ENCODE assay signal across 16 cellular contexts in the genomic region with DNA sequence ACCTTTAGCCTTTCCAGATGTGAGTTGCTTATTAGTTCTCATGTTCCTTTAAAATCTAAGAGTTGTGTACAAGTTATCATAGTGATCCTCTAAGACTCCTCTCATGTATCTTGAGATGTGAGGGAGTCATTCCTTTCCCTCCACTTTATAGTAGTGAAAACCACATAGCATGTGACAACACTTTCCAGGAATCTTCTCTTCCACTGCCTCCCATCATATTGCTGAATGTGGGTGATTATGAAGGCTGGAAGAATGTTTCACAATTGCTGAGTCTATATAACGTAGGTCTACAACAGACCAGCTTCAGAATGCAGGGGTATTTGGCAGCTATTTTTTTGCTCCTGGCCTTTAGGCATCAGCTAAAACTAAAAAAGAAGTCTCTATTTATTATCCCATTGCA. TPM values are rescaled to one million over a fixed set of nuclear protein-coding genes. Genes with fewer than 3 reads are reported as not detected.
DNase-seq lines count a peak whose midpoint lies in the region; ATAC-seq and TF ChIP-seq lines count a peak whose summit lies in the region.
"Had no signal": no experiment of that assay in that cellular context is flagged by ENCODE, and none has a peak within 500 bp of the region (broad histone marks: within the 10 kb centered on the region; RNA-seq: fewer than 3 reads in every experiment).

No MANE protein-coding gene starts in this region.

- POLR2A ChIA-PET in BJ (lab: Charles Lee): no interaction called here

- peak; percentile 90 for DNase-seq in BJ (ENCODE audit: low read depth)
- DNase-seq in LoVo (ENCODE audit: low spot score): peak; percentile 12
- DNase-seq in cardiac fibroblast (ENCODE audit: low read depth in 2 of 2): peak; percentile 50 to 70
- DNase-seq in kidney tubule cell (ENCODE audit: low spot score): peak; percentile 70
- no peak for DNase-seq in stimulated activated CD4-positive, alpha-beta T cell treated with anti-CD3 and anti-CD28 coated beads, Interleukin-15, amount 100 ng/mL, for 24 hours
- no peak for DNase-seq in GF-D8 (lab: John Stamatoyannopoulos, UW)
- DNase-seq in NCI-H345 (lab: John Stamatoyannopoulos, UW): no peak
- DNase-seq: effector memory CD4-positive, alpha-beta T cell; heart left ventricle; left colon; NCI-H1436 treated with DMSO at 0.1 percent for 48 hours; T-helper 9 cell; tibial artery had no signal

- TF ChIP-seq CTCF in BJ (IDR thresholded peaks at IDR 0.05; ENCODE audit: insufficient read depth, low read depth, low read length) (no peak), cardiac fibroblast (IDR thresholded peaks at IDR 0.05; ENCODE audit: low read depth, low read length) (no peak)

- CTCF ChIA-PET in BJ (lab: Yijun Ruan, JAX): interaction anchor here (0.8 kb wide), 1 partner anchor 168 kb away, joined by 3 read pairs; no protein-coding TSS in a partner anchor

- no peaks in the 10 kb centered on the region for H3K27me3 ChIP-seq in BJ (ENCODE audit: control insufficient read depth, insufficient read depth, low read length)
- H3K27me3 ChIP-seq: ascending aorta, BLaER1, heart left ventricle, tibial artery had no signal

- H3K36me3 ChIP-seq in BJ (ENCODE audit: control insufficient read depth, insufficient read depth, low read length): no peaks in the 10 kb centered on the region
- H3K36me3 ChIP-seq: ascending aorta, BLaER1, heart left ventricle, tibial artery had no signal

- no peak for ATAC-seq in GM21526 (IDR thresholded peaks at IDR 0.05; ENCODE audit: low FRiP score, unreplicated experiment)
- ATAC-seq: heart left ventricle, left colon had no signal

- no peak overlapping the region for H3K4me3 ChIP-seq in BJ (ENCODE audit: low read depth, low read length)
- H3K4me3 ChIP-seq in cardiac fibroblast (replicated peaks in 1 of 2; ENCODE audit: low read depth in 2 of 2, low read length in 2 of 2): no peak overlapping the region
- H3K4me3 ChIP-seq: ascending aorta, BLaER1, heart left ventricle, tibial artery had no signal

RNA-seq across cellular contexts. Expression of a gene that starts 44.7 kb away (rescaled TPM):
- 0.22 and 0.25 TPM in 2 replicates for polyA plus RNA-seq in BJ (2011; rRNA removed)
- polyA minus RNA-seq in BJ (2011; rRNA and poly(A)+ RNA removed): 0.19 and 0.41 TPM in 2 replicates

Comparison
In these comparisons a context has a peak if more than half of its experiments do, and no peak if none do; other contexts are left out.
1. DNase-seq: peak in BJ (single experiment), LoVo (single experiment), cardiac fibroblast (2 of 2) and kidney tubule cell (single experiment); none in stimulated activated CD4-positive, alpha-beta T cell treated with anti-CD3 and anti-CD28 coated beads, Interleukin-15, amount 100 ng/mL, for 24 hours (single experiment), GF-D8 (single experiment) and NCI-H345 (single experiment).